26 cellular contexts compared by ENCODE assay signal in genomic region chr15:40463886-40464545, GRCh38. TPM values are rescaled to one million over a fixed set of nuclear protein-coding genes. Genes with fewer than 3 reads are reported as not detected.
A peak's percentile ranks its signal among the peaks of the same experiment; 100 is the strongest.
DNase-seq lines count a peak whose midpoint lies in the region; ATAC-seq and TF ChIP-seq lines count a peak whose summit lies in the region.
"Had no signal": no experiment of that assay in that cellular context is flagged by ENCODE, and none has a peak within 500 bp of the region (broad histone marks: within the 10 kb centered on the region; RNA-seq: fewer than 3 reads in every experiment).

No MANE protein-coding gene starts in this region.

- H3K27ac ChIP-seq in coronary artery: no peak overlapping the region
- H3K27ac ChIP-seq: 22Rv1, BLaER1, GM23248 had no signal

- no peak overlapping the region for H3K4me3 Mint-ChIP-seq in activated CD4-positive, alpha-beta T cell treated with anti-CD3 and anti-CD28 coated beads for 36 hours
- H3K4me3 Mint-ChIP-seq in activated T-helper 17 cell treated with anti-CD3 and anti-CD28 coated beads, Interleukin-2, amount 50 U/mL, for 72 hours: no peak overlapping the region
- no peak overlapping the region for H3K4me3 Mint-ChIP-seq in stimulated activated effector memory CD8-positive, alpha-beta T cell treated with anti-CD3 and anti-CD28 coated beads, Interleukin-12 subunit alpha, Interleukin-12 subunit beta, amount 100 ng/mL, for 72 hours
- no peak overlapping the region for H3K4me3 Mint-ChIP-seq in stimulated activated naive B cell treated with anti-CD40 and anti-IgM and Interleukin-4, amounts not matched to agents 10 μg/mL and 1 μg/mL and 100 μg/mL, for 72 hours
- H3K4me3 Mint-ChIP-seq: CD8-positive, alpha-beta T cell; H9; HFFc6 had no signal

- no peak for DNase-seq in activated CD4-positive, alpha-beta T cell treated with anti-CD3 and anti-CD28 coated beads for 36 hours
- DNase-seq in activated CD4-positive, alpha-beta T cell treated with anti-CD3 and anti-CD28 coated beads, Interleukin-2, amount 50 U/mL, for 1 hour: no peak
- DNase-seq in islet precursor cell (peak; percentile 87), T-helper 9 cell (no peak), coronary artery (ENCODE audit: low spot score) (no peak)
- DNase-seq in stimulated activated effector memory CD8-positive, alpha-beta T cell treated with anti-CD3 and anti-CD28 coated beads, Interleukin-12 subunit alpha, Interleukin-12 subunit beta, amount 100 ng/mL, for 72 hours (ENCODE audit: low spot score in 2 of 2): no peak
- DNase-seq in stimulated activated naive B cell treated with anti-CD40 and anti-IgM and Interleukin-4, amounts not matched to agents 10 μg/mL and 1 μg/mL and 100 μg/mL, for 72 hours: no peak
- DNase-seq: ACHN; CD8-positive, alpha-beta T cell; DMS153; GM23248; H9; HFFc6; MG63; NCI-H1092; NCI-H1436; NCI-H187 treated with DMSO at 0.1 percent for 48 hours; NCI-H2107; NCI-H446 treated with DMSO at 0.1 percent for 48 hours; NCI-H526 treated with DMSO at 0.1 percent for 48 hours; OCI-M1; Right ventricle myocardium superior had no signal

- no peaks in the 10 kb centered on the region for H3K9me3 Mint-ChIP-seq in activated CD4-positive, alpha-beta T cell treated with anti-CD3 and anti-CD28 coated beads for 36 hours (ENCODE audit: low read depth)
- no peaks in the 10 kb centered on the region for H3K9me3 Mint-ChIP-seq in activated T-helper 17 cell treated with anti-CD3 and anti-CD28 coated beads, Interleukin-2, amount 50 U/mL, for 72 hours
- H3K9me3 Mint-ChIP-seq in stimulated activated effector memory CD8-positive, alpha-beta T cell treated with anti-CD3 and anti-CD28 coated beads, Interleukin-12 subunit alpha, Interleukin-12 subunit beta, amount 100 ng/mL, for 72 hours: no peaks in the 10 kb centered on the region
- H3K9me3 Mint-ChIP-seq in stimulated activated naive B cell treated with anti-CD40 and anti-IgM and Interleukin-4, amounts not matched to agents 10 μg/mL and 1 μg/mL and 100 μg/mL, for 72 hours: no peaks in the 10 kb centered on the region
- H3K9me3 Mint-ChIP-seq: CD8-positive, alpha-beta T cell; H9; HFFc6 had no signal

- POLR2A ChIA-PET in activated CD4-positive, alpha-beta T cell treated with anti-CD3 and anti-CD28 coated beads for 36 hours (lab: Charles Lee): no interaction called here

- peaks cover 15% of the 10 kb centered on the region for H3K4me1 Mint-ChIP-seq in activated CD4-positive, alpha-beta T cell treated with anti-CD3 and anti-CD28 coated beads for 36 hours
- H3K4me1 Mint-ChIP-seq in activated T-helper 17 cell treated with anti-CD3 and anti-CD28 coated beads, Interleukin-2, amount 50 U/mL, for 72 hours: no peaks in the 10 kb centered on the region
- peaks cover 6% of the 10 kb centered on the region for H3K4me1 Mint-ChIP-seq in stimulated activated effector memory CD8-positive, alpha-beta T cell treated with anti-CD3 and anti-CD28 coated beads, Interleukin-12 subunit alpha, Interleukin-12 subunit beta, amount 100 ng/mL, for 72 hours
- H3K4me1 Mint-ChIP-seq in stimulated activated naive B cell treated with anti-CD40 and anti-IgM and Interleukin-4, amounts not matched to agents 10 μg/mL and 1 μg/mL and 100 μg/mL, for 72 hours: peaks cover 9 to 15% of the 10 kb centered on the region in 2 donors
- H3K4me1 Mint-ChIP-seq: H9 had no signal

- no peak overlapping the region for H3K4me3 ChIP-seq in coronary artery
- H3K4me3 ChIP-seq: BLaER1, GM23248, K562, MG63 had no signal

- intact Hi-C loops in activated CD4-positive, alpha-beta T cell treated with anti-CD3 and anti-CD28 coated beads for 36 hours (cut with DNase I, micrococcal nuclease): no loop called here

- peak overlapping the region; percentile 47 for H3K27ac Mint-ChIP-seq in activated CD4-positive, alpha-beta T cell treated with anti-CD3 and anti-CD28 coated beads for 36 hours
- peak overlapping the region; percentile 50 for H3K27ac Mint-ChIP-seq in activated T-helper 17 cell treated with anti-CD3 and anti-CD28 coated beads, Interleukin-2, amount 50 U/mL, for 72 hours
- peak overlapping the region; percentile 52 for H3K27ac Mint-ChIP-seq in stimulated activated effector memory CD8-positive, alpha-beta T cell treated with anti-CD3 and anti-CD28 coated beads, Interleukin-12 subunit alpha, Interleukin-12 subunit beta, amount 100 ng/mL, for 72 hours
- no peak overlapping the region for H3K27ac Mint-ChIP-seq in stimulated activated naive B cell treated with anti-CD40 and anti-IgM and Interleukin-4, amounts not matched to agents 10 μg/mL and 1 μg/mL and 100 μg/mL, for 72 hours
- H3K27ac Mint-ChIP-seq: CD8-positive, alpha-beta T cell; HFFc6 had no signal

- no peaks in the 10 kb centered on the region for H3K27me3 Mint-ChIP-seq in activated CD4-positive, alpha-beta T cell treated with anti-CD3 and anti-CD28 coated beads for 36 hours
- no peaks in the 10 kb centered on the region for H3K27me3 Mint-ChIP-seq in activated T-helper 17 cell treated with anti-CD3 and anti-CD28 coated beads, Interleukin-2, amount 50 U/mL, for 72 hours
- no peaks in the 10 kb centered on the region for H3K27me3 Mint-ChIP-seq in stimulated activated naive B cell treated with anti-CD40 and anti-IgM and Interleukin-4, amounts not matched to agents 10 μg/mL and 1 μg/mL and 100 μg/mL, for 72 hours

- H3K36me3 Mint-ChIP-seq in activated CD4-positive, alpha-beta T cell treated with anti-CD3 and anti-CD28 coated beads for 36 hours (ENCODE audit: low read depth): peaks cover 9% of the 10 kb centered on the region
- peaks cover 37% of the 10 kb centered on the region for H3K36me3 Mint-ChIP-seq in activated T-helper 17 cell treated with anti-CD3 and anti-CD28 coated beads, Interleukin-2, amount 50 U/mL, for 72 hours (ENCODE audit: low read depth)
- peaks cover 29% of the 10 kb centered on the region for H3K36me3 Mint-ChIP-seq in stimulated activated effector memory CD8-positive, alpha-beta T cell treated with anti-CD3 and anti-CD28 coated beads, Interleukin-12 subunit alpha, Interleukin-12 subunit beta, amount 100 ng/mL, for 72 hours
- H3K36me3 Mint-ChIP-seq in stimulated activated naive B cell treated with anti-CD40 and anti-IgM and Interleukin-4, amounts not matched to agents 10 μg/mL and 1 μg/mL and 100 μg/mL, for 72 hours: peaks cover 14 to 15% of the 10 kb centered on the region in 2 donors

- CTCF ChIA-PET in activated CD4-positive, alpha-beta T cell treated with anti-CD3 and anti-CD28 coated beads for 36 hours (lab: Charles Lee): interaction anchor here (0.7 kb wide), 1 partner anchor 78 kb away, joined by 3 read pairs; no protein-coding TSS in a partner anchor

- no peak for TF ChIP-seq CTCF in coronary artery (IDR thresholded peaks at IDR 0.05)

- no peak for ATAC-seq in activated CD4-positive, alpha-beta T cell treated with anti-CD3 and anti-CD28 coated beads for 36 hours
- no peak for ATAC-seq in activated T-helper 17 cell treated with anti-CD3 and anti-CD28 coated beads, Interleukin-2, amount 50 U/mL, for 72 hours (replicated peaks)
- no peak for ATAC-seq in stimulated activated effector memory CD8-positive, alpha-beta T cell treated with anti-CD3 and anti-CD28 coated beads, Interleukin-12 subunit alpha, Interleukin-12 subunit beta, amount 100 ng/mL, for 72 hours
- no peak for ATAC-seq in stimulated activated naive B cell treated with anti-CD40 and anti-IgM and Interleukin-4, amounts not matched to agents 10 μg/mL and 1 μg/mL and 100 μg/mL, for 72 hours (replicated peaks)
- ATAC-seq: CD8-positive, alpha-beta T cell; K562 had no signal

RNA-seq across cellular contexts. Expression of gene CHST14, which starts 6.8 kb away (rescaled TPM):
- 1 to 10 TPM; 5.4 to 6.2 TPM for total RNA-seq in activated CD4-positive, alpha-beta T cell treated with anti-CD3 and anti-CD28 coated beads for 36 hours
- 10 to 100 TPM in 1 of 2 donors, 1 to 10 TPM in 1; 6.0 to 12.1 TPM for total RNA-seq in activated T-helper 17 cell treated with anti-CD3 and anti-CD28 coated beads, Interleukin-2, amount 50 U/mL, for 72 hours

RNA-seq across cellular contexts. Expression of gene BAHD1, which starts 23.3 kb away (rescaled TPM):
- 10 to 100 TPM; 15.3 to 16.7 TPM for total RNA-seq in activated CD4-positive, alpha-beta T cell treated with anti-CD3 and anti-CD28 coated beads for 36 hours
- 10 to 100 TPM; 16.6 to 20.3 TPM for total RNA-seq in activated T-helper 17 cell treated with anti-CD3 and anti-CD28 coated beads, Interleukin-2, amount 50 U/mL, for 72 hours

RNA-seq across cellular contexts. Expression of gene IVD, which starts 58.4 kb away (rescaled TPM):
- 10 to 100 TPM; 30.8 to 46.2 TPM for total RNA-seq in activated CD4-positive, alpha-beta T cell treated with anti-CD3 and anti-CD28 coated beads for 36 hours
- 10 to 100 TPM; 48.8 to 57.9 TPM for total RNA-seq in activated T-helper 17 cell treated with anti-CD3 and anti-CD28 coated beads, Interleukin-2, amount 50 U/mL, for 72 hours
